ENCODE assay signal across 20 cellular contexts in genomic region chr1:94614980-94615379, GRCh38.
DNase-seq lines count a peak whose midpoint lies in the region; ATAC-seq, FAIRE-seq and TF ChIP-seq lines count a peak whose summit lies in the region.
"Had no signal": no experiment of that assay in that cellular context is flagged by ENCODE, and none has a peak within 500 bp of the region (broad histone marks: within the 10 kb centered on the region; RNA-seq: fewer than 3 reads in every experiment).

No MANE protein-coding gene starts in this region.

- no peak for TF ChIP-seq RAD21 in GM12878 (IDR thresholded peaks at IDR 0.05; ENCODE audit: insufficient read depth, low read depth, low read length)

- intact Hi-C loops in Caco-2 (cut with micrococcal nuclease; ENCODE audit: unreplicated experiment) = no loop called here
- intact Hi-C loops in GM12878 (cut with micrococcal nuclease; ENCODE audit: unreplicated experiment) = no loop called here

- no peak overlapping the region for H3K4ac ChIP-seq in mesendoderm (ENCODE audit: low read depth, low read length)

- no peak overlapping the region for H2AFZ ChIP-seq in GM12878 (ENCODE audit: control insufficient read depth, low read depth, low read length)
- H2AFZ ChIP-seq: parathyroid adenoma had no signal

- ATAC-seq in GM12878 = no peak
- no peak for ATAC-seq in HG03571 (IDR thresholded peaks at IDR 0.05; ENCODE audit: unreplicated experiment)

- TF ChIP-seq CTCF in Caco-2 (IDR thresholded peaks at IDR 0.05; ENCODE audit: insufficient read depth in 1 of 2, low read depth in 1 of 2, low read length in 1 of 2, severe bottlenecking in 1 of 2, unreplicated experiment in 1 of 2) = no peak
- no peak for TF ChIP-seq CTCF in GM12878 (IDR thresholded peaks at IDR 0.05 in 2 of 3, conservative IDR thresholded peaks at IDR 0.05 in 1 of 3; ENCODE audit: control insufficient read depth in 2 of 3, extremely low read depth in 1 of 3, insufficient read depth in 1 of 3, low read depth in 3 of 3, low read length in 3 of 3)

- peaks cover 27% of the 10 kb centered on the region for H3K4me1 Mint-ChIP-seq in Caco-2 (ENCODE audit: low read depth, unreplicated experiment)
- peaks cover 7% of the 10 kb centered on the region for H3K4me1 Mint-ChIP-seq in activated CD4-positive, alpha-beta memory T cell treated with anti-CD3 and anti-CD28 coated beads, Interleukin-2, amount 10 ng/mL, durations not matched to agents 7 days and 5 days

- no peak overlapping the region for H3K4me2 ChIP-seq in GM12878 (ENCODE audit: control insufficient read depth, insufficient read depth)
- no peak overlapping the region for H3K4me2 ChIP-seq in mesendoderm (ENCODE audit: low read length)

- H2BK5ac ChIP-seq in mesendoderm (ENCODE audit: low read length) = no peak overlapping the region

- H3K56ac ChIP-seq in mesendoderm (ENCODE audit: low read length) = no peak overlapping the region

- no peak overlapping the region for H2AK5ac ChIP-seq in mesendoderm (ENCODE audit: low read length)

- H3K9me3 ChIP-seq in Caco-2 = 0 out of 2 replicates have a peak, but pooled peaks cover 4% of the 10 kb centered on the region
- H3K9me3 ChIP-seq in GM12878 (replicated peaks; ENCODE audit: control insufficient read depth, insufficient read depth, low read length) = no peaks in the 10 kb centered on the region; the same call in 2 of the 3 replicates
- H3K9me3 ChIP-seq: ascending aorta, HAP-1 had no signal

- no peaks in the 10 kb centered on the region for H3K9me3 Mint-ChIP-seq in Caco-2 (ENCODE audit: unreplicated experiment)
- H3K9me3 Mint-ChIP-seq in activated CD4-positive, alpha-beta memory T cell treated with anti-CD3 and anti-CD28 coated beads, Interleukin-2, amount 10 ng/mL, durations not matched to agents 7 days and 5 days = peaks cover 6% of the 10 kb centered on the region

- no peaks in the 10 kb centered on the region for H3K27me3 Mint-ChIP-seq in Caco-2 (ENCODE audit: insufficient read depth, unreplicated experiment)
- peaks cover 3% of the 10 kb centered on the region for H3K27me3 Mint-ChIP-seq in activated CD4-positive, alpha-beta memory T cell treated with anti-CD3 and anti-CD28 coated beads, Interleukin-2, amount 10 ng/mL, durations not matched to agents 7 days and 5 days

- no peaks in the 10 kb centered on the region for H3K79me1 ChIP-seq in mesendoderm (ENCODE audit: low read length)

- CTCF ChIA-PET in Caco-2 (lab: Charles Lee) = no interaction called here
- CTCF ChIA-PET in GM12878 (lab: Yijun Ruan, JAX) = no interaction called here
- CTCF ChIA-PET in activated CD4-positive, alpha-beta memory T cell treated with anti-CD3 and anti-CD28 coated beads, Interleukin-2, amount 10 ng/mL, durations not matched to agents 7 days and 5 days (lab: Charles Lee) = no interaction called here

- H4K20me1 ChIP-seq in GM12878 (ENCODE audit: control insufficient read depth, insufficient read depth) = no peaks in the 10 kb centered on the region

- no peak for TF ChIP-seq EP300 in GM12878 (IDR thresholded peaks at IDR 0.05; ENCODE audit: borderline replicate concordance in 1 of 2, control insufficient read depth in 1 of 2, low read depth in 2 of 2, low read length in 2 of 2)

- H3K36me3 ChIP-seq in Caco-2 (ENCODE audit: control insufficient read depth, insufficient read depth, low read length) (no peaks in the 10 kb centered on the region), GM12878 (ENCODE audit: control insufficient read depth in 2 of 2, insufficient read depth in 2 of 2, low read length in 1 of 2) (no peaks in the 10 kb centered on the region), mesendoderm (ENCODE audit: control insufficient read depth, insufficient read depth, low read length) (no peaks in the 10 kb centered on the region)
- H3K36me3 ChIP-seq: ascending aorta, HAP-1, SJCRH30 had no signal

- H3K4me3 ChIP-seq in Caco-2 (ENCODE audit: low read depth, low read length) (no peak overlapping the region), GM12878 (no peak overlapping the region), mesendoderm (ENCODE audit: low read length) (no peak overlapping the region)
- H3K4me3 ChIP-seq: ascending aorta, HAP-1, SJCRH30 had no signal

- no peak overlapping the region for H3K9ac ChIP-seq in GM12878 (ENCODE audit: control insufficient read depth, insufficient read depth, low read length)
- H3K9ac ChIP-seq in mesendoderm (ENCODE audit: low read length) = no peak overlapping the region
- H3K9ac ChIP-seq: parathyroid adenoma had no signal

- H3K27ac Mint-ChIP-seq in Caco-2 (ENCODE audit: unreplicated experiment) = peak overlapping the region; percentile 86
- no peak overlapping the region for H3K27ac Mint-ChIP-seq in activated CD4-positive, alpha-beta memory T cell treated with anti-CD3 and anti-CD28 coated beads, Interleukin-2, amount 10 ng/mL, durations not matched to agents 7 days and 5 days

- in situ Hi-C loops in KBM-7 (cut with MboI; ENCODE audit: low pct_unique_long_range_greater_than_20kb, low sequenced_read_pairs) = no loop called here
- in situ Hi-C loops in GM12878 (cut with MboI) = no loop called here

- H3K79me2 ChIP-seq in GM12878 (ENCODE audit: control insufficient read depth, insufficient read depth, low read length) (no peaks in the 10 kb centered on the region), mesendoderm (ENCODE audit: control insufficient read depth, insufficient read depth, low read length) (no peaks in the 10 kb centered on the region)
- H3K79me2 ChIP-seq: parathyroid adenoma had no signal

- H2BK120ac ChIP-seq in mesendoderm (ENCODE audit: low read depth, low read length) = no peak overlapping the region

- RAD21 ChIA-PET in GM12878 (lab: Charles Lee; ENCODE audit: unreplicated experiment) = interaction anchor here (0.8 kb wide), 1 partner anchor 72 kb away, joined by 3 read pairs; no protein-coding TSS in a partner anchor

- no peak overlapping the region for H3K23ac ChIP-seq in mesendoderm (ENCODE audit: low read length)

- FAIRE-seq in GM12878 (lab: Jason Lieb, UNC) = no peak
- FAIRE-seq: TTC549 had no signal

- peaks cover 13% of the 10 kb centered on the region for H3K36me3 Mint-ChIP-seq in Caco-2 (ENCODE audit: insufficient read depth, unreplicated experiment)
- H3K36me3 Mint-ChIP-seq in activated CD4-positive, alpha-beta memory T cell treated with anti-CD3 and anti-CD28 coated beads, Interleukin-2, amount 10 ng/mL, durations not matched to agents 7 days and 5 days (ENCODE audit: low read depth) = no peaks in the 10 kb centered on the region

- 0% methylated on average over 4 of the region's 4 CpGs for WGBS in GM12878 (ENCODE audit: insufficient coverage, insufficient replicate concordance, low lambda C conversion rate, missing lambda C conversion rate)
- no CpG with 5 or more reads among the region's 4 CpGs for WGBS in mesendoderm (ENCODE audit: extremely low coverage, insufficient coverage, low lambda C conversion rate)

- no peak overlapping the region for H4K8ac ChIP-seq in mesendoderm (ENCODE audit: low read depth, low read length)

- DNase-seq in Caco-2 (no peak), KBM-7 (peak; percentile 45), GM12878 (ENCODE audit: low read depth, low spot score) (no peak), mesendoderm (no peak), glomerular visceral epithelial cell (ENCODE audit: extremely low spot score) (no peak)
- DNase-seq in activated CD4-positive, alpha-beta memory T cell treated with anti-CD3 and anti-CD28 coated beads, Interleukin-2, amount 10 ng/mL, durations not matched to agents 7 days and 5 days = no peak
- DNase-seq in activated CD4-positive, alpha-beta T cell treated with anti-CD3 and anti-CD28 coated beads for 1 hour = no peak
- DNase-seq: activated effector memory CD4-positive, alpha-beta T cell treated with anti-CD3 and anti-CD28 coated beads, Interleukin-2, amount 50 U/mL, for 16 hours; DMS153; effector CD4-positive, alpha-beta T cell; foreskin fibroblast; NCI-H187; NCI-H82; SJCRH30; substantia nigra had no signal

- H3K27ac ChIP-seq in GM12878 (ENCODE audit: control insufficient read depth, insufficient read depth) (no peak overlapping the region), mesendoderm (ENCODE audit: low read depth, low read length) (no peak overlapping the region)
- H3K27ac ChIP-seq: ascending aorta, parathyroid adenoma, SJCRH30 had no signal

- POLR2A ChIA-PET in Caco-2 (lab: Charles Lee) = no interaction called here
- POLR2A ChIA-PET in GM12878 (lab: Charles Lee) = no interaction called here
- POLR2A ChIA-PET in activated CD4-positive, alpha-beta memory T cell treated with anti-CD3 and anti-CD28 coated beads, Interleukin-2, amount 10 ng/mL, durations not matched to agents 7 days and 5 days (lab: Charles Lee) = no interaction called here

- H3K27me3 ChIP-seq in Caco-2 (replicated peaks; ENCODE audit: control insufficient read depth, insufficient read depth, low read length) (no peaks in the 10 kb centered on the region), GM12878 (replicated peaks in 1 of 2; ENCODE audit: control insufficient read depth in 2 of 2, insufficient read depth in 2 of 2, low read length in 1 of 2) (no peaks in the 10 kb centered on the region), mesendoderm (ENCODE audit: insufficient read depth, low read length, poor library complexity) (no peaks in the 10 kb centered on the region)
- H3K27me3 ChIP-seq: ascending aorta, SJCRH30 had no signal

- H4K5ac ChIP-seq in mesendoderm (ENCODE audit: low read length) = no peak overlapping the region

- SMC1A ChIA-PET in GM12878 (lab: Charles Lee; ENCODE audit: uncharacterized antibody, unreplicated experiment) = interaction anchor here (1.2 kb wide), 1 partner anchor 13 kb away, joined by 3 read pairs; no protein-coding TSS in a partner anchor

- no peak for TF ChIP-seq POLR2A in GM12878 (IDR thresholded peaks at IDR 0.05; ENCODE audit: low read depth, low read length)

- H3K4me3 Mint-ChIP-seq in Caco-2 (ENCODE audit: unreplicated experiment) = no peak overlapping the region
- no peak overlapping the region for H3K4me3 Mint-ChIP-seq in activated CD4-positive, alpha-beta memory T cell treated with anti-CD3 and anti-CD28 coated beads, Interleukin-2, amount 10 ng/mL, durations not matched to agents 7 days and 5 days

- no TSS peak for BruUV-seq in Caco-2 (replicated peaks; lab: Mats Ljungman, UMichigan)
- no TSS peak for BruUV-seq in GM12878 (replicated peaks; lab: Mats Ljungman, UMichigan)

- no peak overlapping the region for H3K18ac ChIP-seq in mesendoderm (ENCODE audit: low read length)

- H3K4me1 ChIP-seq in Caco-2 = peaks cover 61% of the 10 kb centered on the region
- H3K4me1 ChIP-seq in GM12878 (ENCODE audit: control insufficient read depth, insufficient read depth, low read length) = no peaks in the 10 kb centered on the region
- no peaks in the 10 kb centered on the region for H3K4me1 ChIP-seq in mesendoderm (ENCODE audit: control insufficient read depth, low read depth, low read length)
- H3K4me1 ChIP-seq: ascending aorta, parathyroid adenoma had no signal

- peak overlapping the region; percentile 37 for H2BK15ac ChIP-seq in mesendoderm (replicated peaks; ENCODE audit: low read depth)

TF ChIP-seq in GM12878, 131 proteins besides CTCF, POLR2A, EP300 and RAD21:
- TF ChIP-seq SPI1 (IDR thresholded peaks at IDR 0.05; ENCODE audit: borderline replicate concordance, insufficient read depth, low read depth, low read length) = 0 out of 2 replicates have a peak, but pooled peaks have one; percentile 22
- TF ChIP-seq ZNF622 (IDR thresholded peaks at IDR 0.05) = no peak
